8 cellular contexts compared by ENCODE assay signal in the genomic region with DNA sequence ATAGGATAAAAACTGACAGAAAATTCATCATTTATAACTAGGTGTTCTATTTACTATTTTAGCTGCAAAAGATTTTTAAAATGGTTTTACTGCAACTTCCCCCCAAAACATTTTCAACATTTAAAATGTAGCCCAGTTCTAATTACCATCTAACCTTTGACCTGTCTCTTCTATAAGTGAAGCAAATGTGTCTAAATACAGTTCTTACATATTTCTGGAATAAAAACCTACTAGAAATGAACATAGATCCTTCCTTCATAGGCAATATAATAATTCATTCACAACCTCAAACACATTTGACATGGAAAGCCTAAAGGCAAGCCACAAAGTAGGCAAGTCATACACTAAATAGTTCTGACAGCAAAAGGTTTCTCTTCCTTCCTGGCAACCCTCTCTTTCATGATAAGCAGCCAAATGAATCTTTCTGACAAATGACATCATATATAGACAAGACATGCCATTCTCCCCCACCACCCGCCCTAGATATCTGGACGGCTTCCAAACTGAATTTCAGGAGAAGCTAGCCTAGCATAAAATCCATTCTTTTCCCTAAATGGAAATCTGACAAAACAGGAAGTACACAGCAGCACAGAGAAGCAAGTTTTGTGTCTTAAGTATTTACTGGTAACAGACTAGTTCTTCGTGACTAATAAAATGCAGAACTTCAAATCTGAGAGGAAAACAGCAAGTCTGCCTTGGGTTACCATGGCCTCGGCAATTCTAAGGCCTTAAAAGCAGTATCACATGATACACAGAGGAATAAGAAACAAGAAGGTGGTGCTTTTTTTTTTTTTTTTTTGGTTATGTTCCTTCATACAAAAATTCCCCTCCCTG. TPM values are rescaled to one million over a fixed set of nuclear protein-coding genes. Genes with fewer than 3 reads are reported as not detected.
DNase-seq lines count a peak whose midpoint lies in the region; ATAC-seq and TF ChIP-seq lines count a peak whose summit lies in the region.

No MANE protein-coding gene starts in this region.

- peaks cover 22% of the 10 kb centered on the region for H3K36me3 ChIP-seq in CD8-positive, alpha-beta T cell (ENCODE audit: insufficient read depth, low read length)

- intact Hi-C loops in CD8-positive, alpha-beta T cell (cut with DNase I, micrococcal nuclease), result loop anchor here in 1 of 2 experiments (5.0 kb wide), 1 partner anchor 34 kb away; no protein-coding TSS in a partner anchor
- intact Hi-C loops in MCF 10A (cut with micrococcal nuclease), result no loop called here

- H3K4me1 ChIP-seq in CD8-positive, alpha-beta T cell (ENCODE audit: insufficient read depth, low read length), result peaks cover 42% of the 10 kb centered on the region

- POLR2A ChIA-PET in CD8-positive, alpha-beta T cell (lab: Charles Lee), result interaction anchor here (0.7 to 1.8 kb wide), 2 partner anchors 17 to 126 kb away, joined by 3 to 5 read pairs; a partner anchor contains a TSS
- POLR2A ChIA-PET in MCF 10A (lab: Yijun Ruan, JAX), result interaction anchor here (0.6 to 6.2 kb wide), 13 partner anchors 8 to 146 kb away, joined by 3 to 88 read pairs (median 4); a partner anchor contains a TSS

- H3K9me3 Mint-ChIP-seq in CD8-positive, alpha-beta T cell, result no peaks in the 10 kb centered on the region
- no peaks in the 10 kb centered on the region for H3K9me3 Mint-ChIP-seq in MCF 10A (ENCODE audit: unreplicated experiment)
- H3K9me3 Mint-ChIP-seq in stimulated activated effector memory CD8-positive, alpha-beta T cell treated with anti-CD3 and anti-CD28 coated beads, Interleukin-12 subunit alpha, Interleukin-12 subunit beta, amount 100 ng/mL, for 72 hours, result no peaks in the 10 kb centered on the region

- H3K4me1 Mint-ChIP-seq in CD8-positive, alpha-beta T cell (ENCODE audit: low read depth), result peaks cover 68% of the 10 kb centered on the region
- H3K4me1 Mint-ChIP-seq in MCF 10A (ENCODE audit: insufficient read depth, unreplicated experiment), result peaks cover 42% of the 10 kb centered on the region
- H3K4me1 Mint-ChIP-seq in stimulated activated effector memory CD8-positive, alpha-beta T cell treated with anti-CD3 and anti-CD28 coated beads, Interleukin-12 subunit alpha, Interleukin-12 subunit beta, amount 100 ng/mL, for 72 hours, result peaks cover 63% of the 10 kb centered on the region

- no peaks in the 10 kb centered on the region for H3K27me3 ChIP-seq in CD8-positive, alpha-beta T cell (ENCODE audit: insufficient read depth, low read length)

- peak in 3 of 7 experiments; percentile 25 to 47 (median 25) for DNase-seq in CD8-positive, alpha-beta T cell
- DNase-seq in NOMO-1 (lab: John Stamatoyannopoulos, UW; ENCODE audit: unreplicated experiment in 2 of 2), result peak; percentile 31 to 79
- peak; percentile 67 for DNase-seq in MCF 10A (ENCODE audit: unreplicated experiment)
- peak; percentile 96 for DNase-seq in iris pigment epithelial cell (ENCODE audit: low read depth)
- DNase-seq in stimulated activated effector memory CD8-positive, alpha-beta T cell treated with anti-CD3 and anti-CD28 coated beads, Interleukin-12 subunit alpha, Interleukin-12 subunit beta, amount 100 ng/mL, for 72 hours (ENCODE audit: low spot score in 2 of 2), result peak; percentile 17 to 62
- no peak for DNase-seq in T-helper 9 cell

- H3K4me3 ChIP-seq in CD8-positive, alpha-beta T cell (ENCODE audit: low read depth, low read length), result no peak overlapping the region

- H3K27me3 Mint-ChIP-seq in CD8-positive, alpha-beta T cell (ENCODE audit: low read depth), result no peaks in the 10 kb centered on the region
- H3K27me3 Mint-ChIP-seq in MCF 10A (ENCODE audit: insufficient read depth, unreplicated experiment), result no peaks in the 10 kb centered on the region

- CTCF ChIA-PET in CD8-positive, alpha-beta T cell (lab: Charles Lee), result interaction anchor here (1.6 kb wide), 1 partner anchor 17 kb away, joined by 5 read pairs; a partner anchor contains a TSS
- CTCF ChIA-PET in MCF 10A (lab: Yijun Ruan, JAX), result interaction anchor here (1.0 kb wide), 1 partner anchor 9 kb away, joined by 4 read pairs; no protein-coding TSS in a partner anchor

- peak overlapping the region; percentile 96 for H3K27ac Mint-ChIP-seq in CD8-positive, alpha-beta T cell
- H3K27ac Mint-ChIP-seq in MCF 10A (ENCODE audit: low read depth, unreplicated experiment), result peak overlapping the region; percentile 97
- H3K27ac Mint-ChIP-seq in stimulated activated effector memory CD8-positive, alpha-beta T cell treated with anti-CD3 and anti-CD28 coated beads, Interleukin-12 subunit alpha, Interleukin-12 subunit beta, amount 100 ng/mL, for 72 hours, result peak overlapping the region; percentile 92

- TF ChIP-seq CTCF in CD8-positive, alpha-beta T cell (IDR thresholded peaks at IDR 0.05), result no peak
- TF ChIP-seq CTCF in MCF 10A (IDR thresholded peaks at IDR 0.05; ENCODE audit: unreplicated experiment), result no peak

- peak; percentile 81 for ATAC-seq in CD8-positive, alpha-beta T cell
- ATAC-seq in GM21723 (IDR thresholded peaks at IDR 0.05; ENCODE audit: unreplicated experiment), result peak; percentile 74
- peak; percentile 94 for ATAC-seq in stimulated activated effector memory CD8-positive, alpha-beta T cell treated with anti-CD3 and anti-CD28 coated beads, Interleukin-12 subunit alpha, Interleukin-12 subunit beta, amount 100 ng/mL, for 72 hours
- no peak for ATAC-seq in HG03039 (IDR thresholded peaks at IDR 0.05; ENCODE audit: unreplicated experiment)

- H3K4me3 Mint-ChIP-seq in CD8-positive, alpha-beta T cell, result peak overlapping the region; percentile 65
- peak overlapping the region; percentile 43 for H3K4me3 Mint-ChIP-seq in MCF 10A (ENCODE audit: unreplicated experiment)
- H3K4me3 Mint-ChIP-seq in stimulated activated effector memory CD8-positive, alpha-beta T cell treated with anti-CD3 and anti-CD28 coated beads, Interleukin-12 subunit alpha, Interleukin-12 subunit beta, amount 100 ng/mL, for 72 hours, result peak overlapping the region; percentile 43

- peaks cover 83% of the 10 kb centered on the region for H3K36me3 Mint-ChIP-seq in CD8-positive, alpha-beta T cell
- H3K36me3 Mint-ChIP-seq in MCF 10A (ENCODE audit: insufficient read depth, unreplicated experiment), result peaks cover 79% of the 10 kb centered on the region
- H3K36me3 Mint-ChIP-seq in stimulated activated effector memory CD8-positive, alpha-beta T cell treated with anti-CD3 and anti-CD28 coated beads, Interleukin-12 subunit alpha, Interleukin-12 subunit beta, amount 100 ng/mL, for 72 hours, result peaks cover 98% of the 10 kb centered on the region

- no TSS peak for BruUV-seq in MCF 10A (replicated peaks; lab: Mats Ljungman, UMichigan)

- peak overlapping the region; percentile 42 for H3K27ac ChIP-seq in CD8-positive, alpha-beta T cell (ENCODE audit: low read depth, low read length)

- H3K9me3 ChIP-seq in CD8-positive, alpha-beta T cell (ENCODE audit: low read length), result no peaks in the 10 kb centered on the region

RNA-seq across cellular contexts. Expression of a gene that starts 17.2 kb away (rescaled TPM):
- 10 to 100 TPM; 80.7 to 83.2 TPM for total RNA-seq in CD8-positive, alpha-beta T cell
- 18.2 and 19.0 TPM in 2 replicates for total RNA-seq in MCF 10A (2022)

RNA-seq across cellular contexts. Expression of a gene that starts 36.5 kb away (rescaled TPM):
- 100 to 1,000 TPM; 105 to 106 TPM for total RNA-seq in CD8-positive, alpha-beta T cell
- 203 and 239 TPM in 2 replicates for total RNA-seq in MCF 10A (2022)
